Comparison of ENCODE assay signal across 8 cellular contexts in genomic region chr2:27683390-27684071, GRCh38. TPM values are rescaled to one million over a fixed set of nuclear protein-coding genes. Genes with fewer than 3 reads are reported as not detected.
A peak's percentile ranks its signal among the peaks of the same experiment; 100 is the strongest.
DNase-seq lines count a peak whose midpoint lies in the region; ATAC-seq, FAIRE-seq and TF ChIP-seq lines count a peak whose summit lies in the region.

No MANE protein-coding gene starts in this region.

- intact Hi-C loops in mammary epithelial cell (cut with micrococcal nuclease) (loop anchor here (1.0 to 5.0 kb wide), 3 partner anchors 46 to 362 kb away; no protein-coding TSS in a partner anchor), kidney (cut with DNase I) (no loop called here)

- dilution Hi-C loops in mammary epithelial cell (cut with HindIII; ENCODE audit: low sequenced_read_pairs) = no loop called here

- peaks cover 47% of the 10 kb centered on the region for H3K4me1 ChIP-seq in mammary epithelial cell (ENCODE audit: insufficient read depth, low read length)
- no peaks in the 10 kb centered on the region for H3K4me1 ChIP-seq in kidney (ENCODE audit: control insufficient read depth in 1 of 2, insufficient read depth in 1 of 2, low read depth in 1 of 2, low read length in 2 of 2)

- no peaks in the 10 kb centered on the region for H4K20me1 ChIP-seq in mammary epithelial cell (ENCODE audit: insufficient read depth, low read length)

- H3K79me2 ChIP-seq in mammary epithelial cell (ENCODE audit: insufficient read depth, low read length) = no peaks in the 10 kb centered on the region

- in situ Hi-C loops in mammary epithelial cell (cut with MboI; ENCODE audit: low sequenced_read_pairs in 2 of 2) = no loop called here

- DNase-seq in GM12865 (ENCODE audit: low read depth) (peak; percentile 94), NCI-H226 (peak; percentile 61), WERI-Rb-1 (peak; percentile 90), mammary epithelial cell (peak; percentile 84), kidney (no peak)
- DNase-seq in stimulated activated CD4-positive, alpha-beta T cell treated with anti-CD3 and anti-CD28 coated beads, Interleukin-1b, Interleukin-23, amount 100 ng/mL, for 24 hours (ENCODE audit: low read depth in 4 of 4, low spot score in 1 of 4) = peak; percentile 78 to 95 (median 87)

- CTCF ChIA-PET in mammary epithelial cell (lab: Charles Lee; ENCODE audit: low non-redundant PET) = interaction anchor here (0.5 to 1.0 kb wide), 7 partner anchors 20 to 708 kb away, joined by 3 to 9 read pairs (median 4); partner anchors contain the start of genes PPM1G, SLC4A1AP and SUPT7L

- TF ChIP-seq CTCF in GM12865 (IDR thresholded peaks at IDR 0.05; ENCODE audit: insufficient read depth, low read depth, low read length, missing control alignments) = peak; percentile 97
- peak; percentile 91 for TF ChIP-seq CTCF in WERI-Rb-1 (IDR thresholded peaks at IDR 0.05; ENCODE audit: low read depth, low read length)
- peak; percentile 93 to 95 for TF ChIP-seq CTCF in mammary epithelial cell (conservative IDR thresholded peaks at IDR 0.05 in 1 of 2, IDR thresholded peaks at IDR 0.05 in 1 of 2; ENCODE audit: extremely low read depth in 1 of 2, insufficient read depth in 1 of 2, low read depth in 1 of 2, low read length in 2 of 2)
- TF ChIP-seq CTCF in kidney (IDR thresholded peaks at IDR 0.05; ENCODE audit: borderline replicate concordance, extremely low read depth, insufficient read depth) = peak; percentile 98

- H2AFZ ChIP-seq in mammary epithelial cell (ENCODE audit: low read depth, low read length) = no peak overlapping the region

- H3K9ac ChIP-seq in mammary epithelial cell (ENCODE audit: insufficient read depth, low read length) (peak overlapping the region; percentile 1), kidney (ENCODE audit: low read length in 2 of 2) (no peak overlapping the region)

- H3K36me3 ChIP-seq in WERI-Rb-1 (peaks cover 60% of the 10 kb centered on the region), mammary epithelial cell (ENCODE audit: insufficient read depth, low read length) (peaks cover 9% of the 10 kb centered on the region), kidney (ENCODE audit: control insufficient read depth in 1 of 2, insufficient read depth in 2 of 2, low read length in 2 of 2) (peaks cover 17 to 24% of the 10 kb centered on the region in 2 donors)

- H3K27me3 ChIP-seq in WERI-Rb-1 (ENCODE audit: insufficient read depth, low read depth, severe bottlenecking) (no peaks in the 10 kb centered on the region), mammary epithelial cell (ENCODE audit: insufficient read depth, low read length) (no peaks in the 10 kb centered on the region)

- 22% methylated on average over 9 of the region's 9 CpGs for WGBS in mammary epithelial cell (ENCODE audit: low coverage, missing lambda C conversion rate)

- no peak overlapping the region for H3K4me3 ChIP-seq in GM12865 (ENCODE audit: low read depth, low read length)
- no peak overlapping the region for H3K4me3 ChIP-seq in WERI-Rb-1 (ENCODE audit: low read depth, low read length)
- no peak overlapping the region for H3K4me3 ChIP-seq in mammary epithelial cell (replicated peaks in 1 of 3; ENCODE audit: insufficient read depth in 1 of 3, low read depth in 2 of 3, low read length in 3 of 3)
- H3K4me3 ChIP-seq in kidney (ENCODE audit: low read length in 2 of 2) = no peak overlapping the region

- ATAC-seq in HG03139 (IDR thresholded peaks at IDR 0.05; ENCODE audit: unreplicated experiment) = peak; percentile 70
- no peak for ATAC-seq in HG02840 (IDR thresholded peaks at IDR 0.05; ENCODE audit: low FRiP score, unreplicated experiment)

- no TSS peak for BruUV-seq in mammary epithelial cell (replicated peaks; lab: Mats Ljungman, UMichigan)

- peak; percentile 56 for FAIRE-seq in kidney (lab: Jason Lieb, UNC)

- no peak overlapping the region for H3K27ac ChIP-seq in WERI-Rb-1
- peak overlapping the region; percentile 73 for H3K27ac ChIP-seq in mammary epithelial cell (ENCODE audit: insufficient read depth, low read depth, low read length)
- H3K27ac ChIP-seq in kidney (ENCODE audit: low read depth in 2 of 2, low read length in 2 of 2) = no peak overlapping the region

- no peak overlapping the region for H3K4me2 ChIP-seq in mammary epithelial cell (ENCODE audit: insufficient read depth, low read depth, low read length)

- H3K9me3 ChIP-seq in WERI-Rb-1 (ENCODE audit: severe bottlenecking) (no peaks in the 10 kb centered on the region), mammary epithelial cell (replicated peaks; ENCODE audit: insufficient read depth, low read length) (no peaks in the 10 kb centered on the region), kidney (ENCODE audit: control insufficient read depth in 1 of 2, low read length in 2 of 2) (no peaks in the 10 kb centered on the region)

RNA-seq across cellular contexts. Expression of gene SLC4A1AP, which starts 19.8 kb away (rescaled TPM):
- total RNA-seq in mammary epithelial cell = 10 to 100 TPM; 23.8 to 26.1 TPM
- polyA plus RNA-seq in mammary epithelial cell = 10.9 TPM
- polyA minus RNA-seq in mammary epithelial cell = 5.4 TPM
- total RNA-seq in kidney = 20.9 TPM
- 19.1 TPM for polyA plus RNA-seq in kidney (ENCODE audit: insufficient read depth, low read depth, low replicate concordance)

RNA-seq across cellular contexts. Expression of gene SUPT7L, which starts 20.1 kb away (rescaled TPM):
- total RNA-seq in mammary epithelial cell (10 to 100 TPM; 31.2 to 46.2 TPM), kidney (29.6 TPM)
- polyA plus RNA-seq in mammary epithelial cell (28.8 TPM), kidney (ENCODE audit: insufficient read depth, low read depth, low replicate concordance) (28.1 TPM)
- 13.9 TPM for polyA minus RNA-seq in mammary epithelial cell

RNA-seq across cellular contexts. Expression of gene GPN1, which starts 54.7 kb away (rescaled TPM):
- total RNA-seq in mammary epithelial cell (10 to 100 TPM; 42.9 to 46.8 TPM), kidney (28.1 TPM)
- polyA plus RNA-seq in mammary epithelial cell (64.0 TPM), kidney (ENCODE audit: insufficient read depth, low read depth, low replicate concordance) (31.6 TPM)
- polyA minus RNA-seq in mammary epithelial cell = 75.2 TPM

RNA-seq across cellular contexts. Expression of gene CCDC121, which starts 54.7 kb away (rescaled TPM):
- total RNA-seq in mammary epithelial cell (1 to 10 TPM; 1.2 to 1.9 TPM), kidney (5.6 TPM)
- polyA plus RNA-seq in mammary epithelial cell (1.0 TPM), kidney (ENCODE audit: insufficient read depth, low read depth, low replicate concordance) (4.2 TPM)
- polyA minus RNA-seq in mammary epithelial cell = not detected
